ENCODE assay signal across 8 cellular contexts in the genomic region with DNA sequence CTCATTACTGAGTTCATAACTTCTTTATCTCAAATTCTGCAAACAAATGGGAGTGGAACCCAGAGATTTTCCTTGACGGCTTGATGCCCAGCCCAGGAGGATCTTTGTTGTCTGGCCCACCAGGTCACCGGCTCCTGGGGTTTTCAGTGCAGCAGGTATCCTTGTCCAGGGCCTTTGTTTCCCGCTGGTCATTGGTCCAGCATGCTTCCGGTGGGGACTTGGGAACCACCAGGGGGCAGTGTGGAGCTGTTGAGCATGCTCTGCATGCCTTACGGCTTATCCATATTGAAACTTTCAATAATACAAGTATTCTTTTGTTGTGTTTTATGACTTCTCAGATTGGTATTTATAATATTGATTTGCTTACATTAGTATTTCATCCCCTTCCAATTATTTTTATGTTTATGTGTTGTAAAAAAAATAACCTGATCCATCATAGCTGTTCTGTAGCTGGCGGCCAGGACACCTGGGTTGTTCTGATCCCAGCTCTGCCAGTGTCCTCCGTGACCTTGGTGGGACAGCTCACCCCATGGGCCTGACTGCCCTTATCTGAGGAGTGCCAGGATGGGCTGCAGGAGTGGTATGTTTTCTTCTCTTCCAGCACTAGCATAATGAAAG.
A peak's percentile ranks its signal among the peaks of the same experiment; 100 is the strongest.
DNase-seq lines count a peak whose midpoint lies in the region; ATAC-seq, FAIRE-seq and TF ChIP-seq lines count a peak whose summit lies in the region.

No MANE protein-coding gene starts in this region.

- TF ChIP-seq RAD21 in HepG2 (CRISPR knock-in tag; IDR thresholded peaks at IDR 0.05): peak; percentile 75

- CTCF ChIA-PET in HepG2 (lab: Yijun Ruan, JAX; ENCODE audit: low intra/inter-chr PET ratio, low total read pairs): interaction anchor here (1.2 to 3.6 kb wide), 3 partner anchors 14 to 33 kb away, joined by 3 to 47 read pairs (median 37); no protein-coding TSS in a partner anchor

- 17% methylated on average over 6 of the region's 7 CpGs for WGBS in HepG2 (ENCODE audit: low lambda C conversion rate)

- no peak overlapping the region for H3K4me3 ChIP-seq in HepG2 (replicated peaks in 1 of 3; ENCODE audit: insufficient read depth in 1 of 3, low read depth in 2 of 3, low read length in 3 of 3)

- peaks cover 2 to 33% of the 10 kb centered on the region in 2 experiments; a peak in 3 of 5 replicates for H3K27me3 ChIP-seq in HepG2 (ENCODE audit: control insufficient read depth in 1 of 2, insufficient read depth in 2 of 2, low read length in 2 of 2)

- H3K9ac ChIP-seq in HepG2 (ENCODE audit: insufficient read depth, low read depth, low read length): no peak overlapping the region

- intact Hi-C loops in HepG2 (cut with micrococcal nuclease; ENCODE audit: unreplicated experiment): loop anchor here (1.0 kb wide), 2 partner anchors 19 to 32 kb away; no protein-coding TSS in a partner anchor

- peak; percentile 85 for FAIRE-seq in HepG2 (lab: Jason Lieb, UNC)

- no peak overlapping the region for H3K27ac ChIP-seq in HepG2 (ENCODE audit: extremely low read length, insufficient read depth, low read length)

- no TSS peak for BruUV-seq in HepG2 (replicated peaks; lab: Mats Ljungman, UMichigan)

- H3K27me3 Mint-ChIP-seq in central memory CD8-positive, alpha-beta T cell: peaks cover 32% of the 10 kb centered on the region

- no peaks in the 10 kb centered on the region for H3K79me2 ChIP-seq in HepG2 (ENCODE audit: insufficient read depth, low read length)

- TF ChIP-seq CTCF in AG09319 (IDR thresholded peaks at IDR 0.05; ENCODE audit: low read depth, low read length) (peak; percentile 81), HepG2 (CRISPR knock-in tag; IDR thresholded peaks at IDR 0.05) (peak; percentile 90)

- POLR2A ChIA-PET in HepG2 (lab: Yijun Ruan, JAX): no interaction called here

- H3K36me3 Mint-ChIP-seq in central memory CD8-positive, alpha-beta T cell (ENCODE audit: insufficient read depth): peaks cover 2% of the 10 kb centered on the region

- no peaks in the 10 kb centered on the region for H3K9me3 Mint-ChIP-seq in central memory CD8-positive, alpha-beta T cell

- no peak overlapping the region for H3K4me2 ChIP-seq in HepG2 (ENCODE audit: low read depth, low read length)

- H3K4me1 ChIP-seq in HepG2 (ENCODE audit: insufficient read depth, low read length): peaks cover 16% of the 10 kb centered on the region

- TF ChIP-seq EP300 in HepG2 (IDR thresholded peaks at IDR 0.05; ENCODE audit: low read depth in 2 of 2, low read length in 2 of 2): no peak
- TF ChIP-seq EP300 in HepG2 (CRISPR knock-in tag; IDR thresholded peaks at IDR 0.05; ENCODE audit: borderline replicate concordance): no peak

- H3K9me3 ChIP-seq in HepG2 (ENCODE audit: low read length): no peaks in the 10 kb centered on the region

- no peak for TF ChIP-seq POLR2A in HepG2 (IDR thresholded peaks at IDR 0.05; ENCODE audit: insufficient read depth in 1 of 2, low read depth in 2 of 2, low read length in 2 of 2)

- DNase-seq in AG09319 (ENCODE audit: extremely low read depth, low read depth) (no peak), HuH-7.5 (ENCODE audit: low spot score) (peak; percentile 65), HepG2 (ENCODE audit: low spot score) (peak; percentile 70)
- DNase-seq in activated CD4-positive, CD25-positive, alpha-beta regulatory T cell treated with anti-CD3 and anti-CD28 coated beads, Interleukin-2, amount 50 U/mL, for 16 hours (ENCODE audit: low read depth, low spot score): peak; percentile 34
- DNase-seq in central memory CD8-positive, alpha-beta T cell (ENCODE audit: low spot score in 2 of 2): peak; percentile 27 to 47
- peak; percentile 20 for DNase-seq in stimulated activated CD8-positive, alpha-beta memory T cell treated with anti-CD3 and anti-CD28 coated beads, Interleukin-12 subunit alpha, Interleukin-12 subunit beta, amount 100 ng/mL, for 4 hours (ENCODE audit: low read depth)

- in situ Hi-C loops in HepG2 (cut with HindIII; ENCODE audit: extremely low pct_ligation_motif_present, low pct_unique_long_range_greater_than_20kb): no loop called here

- H3K36me3 ChIP-seq in HepG2 (replicated peaks in 1 of 2; ENCODE audit: control insufficient read depth in 1 of 2, insufficient read depth in 2 of 2, low read length in 2 of 2): no peaks in the 10 kb centered on the region

- H3K27ac Mint-ChIP-seq in central memory CD8-positive, alpha-beta T cell (ENCODE audit: low read depth): no peak overlapping the region

- ATAC-seq in GM18907 (IDR thresholded peaks at IDR 0.05; ENCODE audit: unreplicated experiment) (peak; percentile 71), HepG2 (peak; percentile 85), HG02588 (IDR thresholded peaks at IDR 0.05; ENCODE audit: unreplicated experiment) (no peak)
- ATAC-seq in central memory CD8-positive, alpha-beta T cell (replicated peaks; ENCODE audit: extremely low read depth, poor library complexity, severe bottlenecking): no peak

- H2AFZ ChIP-seq in HepG2 (ENCODE audit: low read length): no peak overlapping the region

- no peaks in the 10 kb centered on the region; the same call in 1 of the 2 replicates for H4K20me1 ChIP-seq in HepG2 (ENCODE audit: insufficient read depth, low read length)

- H3K4me1 Mint-ChIP-seq in central memory CD8-positive, alpha-beta T cell: no peaks in the 10 kb centered on the region

- H3K4me3 Mint-ChIP-seq in central memory CD8-positive, alpha-beta T cell: no peak overlapping the region

TF ChIP-seq in HepG2, 621 proteins besides CTCF, POLR2A, EP300 and RAD21 (continues in another document):
- no peak for TF ChIP-seq ZNF484 (CRISPR knock-in tag; IDR thresholded peaks at IDR 0.05; ENCODE audit: borderline replicate concordance, low read depth)
- TF ChIP-seq ZNF674 (CRISPR knock-in tag; IDR thresholded peaks at IDR 0.05; ENCODE audit: low read depth): no peak
- TF ChIP-seq ZSCAN21 (CRISPR knock-in tag; IDR thresholded peaks at IDR 0.05; ENCODE audit: borderline replicate concordance): no peak
- TF ChIP-seq ZZZ3 (CRISPR knock-in tag; IDR thresholded peaks at IDR 0.05; ENCODE audit: borderline replicate concordance): no peak
- no peak for TF ChIP-seq IRX3 (CRISPR knock-in tag; IDR thresholded peaks at IDR 0.05; ENCODE audit: borderline replicate concordance, low read depth)
- no peak for TF ChIP-seq ZNF782 (CRISPR knock-in tag; IDR thresholded peaks at IDR 0.05; ENCODE audit: borderline replicate concordance)
- no peak for TF ChIP-seq ZNF550 (CRISPR knock-in tag; IDR thresholded peaks at IDR 0.05; ENCODE audit: borderline replicate concordance)
- no peak for TF ChIP-seq SAP130 (CRISPR knock-in tag; IDR thresholded peaks at IDR 0.05; ENCODE audit: low read depth)
- TF ChIP-seq XRCC5 (optimal IDR thresholded peaks at IDR 0.05; ENCODE audit: low read length): peak; percentile 44
- TF ChIP-seq ZNF253 (CRISPR knock-in tag; IDR thresholded peaks at IDR 0.05; ENCODE audit: borderline replicate concordance): no peak
- TF ChIP-seq, protein P1, sequence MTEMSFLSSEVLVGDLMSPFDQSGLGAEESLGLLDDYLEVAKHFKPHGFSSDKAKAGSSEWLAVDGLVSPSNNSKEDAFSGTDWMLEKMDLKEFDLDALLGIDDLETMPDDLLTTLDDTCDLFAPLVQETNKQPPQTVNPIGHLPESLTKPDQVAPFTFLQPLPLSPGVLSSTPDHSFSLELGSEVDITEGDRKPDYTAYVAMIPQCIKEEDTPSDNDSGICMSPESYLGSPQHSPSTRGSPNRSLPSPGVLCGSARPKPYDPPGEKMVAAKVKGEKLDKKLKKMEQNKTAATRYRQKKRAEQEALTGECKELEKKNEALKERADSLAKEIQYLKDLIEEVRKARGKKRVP (CRISPR knock-in tag; IDR thresholded peaks at IDR 0.05): no peak
- peak; percentile 23 for TF ChIP-seq SALL1 (CRISPR knock-in tag; IDR thresholded peaks at IDR 0.05)
- TF ChIP-seq MED8 (CRISPR knock-in tag; IDR thresholded peaks at IDR 0.05; ENCODE audit: insufficient replicate concordance): no peak
- TF ChIP-seq, protein P2, sequence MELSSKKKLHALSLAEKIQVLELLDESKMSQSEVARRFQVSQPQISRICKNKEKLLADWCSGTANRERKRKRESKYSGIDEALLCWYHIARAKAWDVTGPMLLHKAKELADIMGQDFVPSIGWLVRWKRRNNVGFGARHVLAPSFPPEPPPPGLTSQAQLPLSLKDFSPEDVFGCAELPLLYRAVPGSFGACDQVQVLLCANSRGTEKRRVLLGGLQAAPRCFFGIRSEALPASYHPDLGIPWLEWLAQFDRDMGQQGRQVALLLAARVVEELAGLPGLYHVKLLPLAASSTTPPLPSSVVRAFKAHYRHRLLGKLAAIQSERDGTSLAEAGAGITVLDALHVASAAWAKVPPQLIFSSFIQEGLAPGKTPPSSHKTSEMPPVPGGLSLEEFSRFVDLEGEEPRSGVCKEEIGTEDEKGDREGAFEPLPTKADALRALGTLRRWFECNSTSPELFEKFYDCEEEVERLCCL (CRISPR knock-in tag; IDR thresholded peaks at IDR 0.05; ENCODE audit: borderline replicate concordance): no peak
- no peak for TF ChIP-seq ZNF337 (CRISPR knock-in tag; IDR thresholded peaks at IDR 0.05; ENCODE audit: borderline replicate concordance, low read depth)
- TF ChIP-seq, protein P3, sequence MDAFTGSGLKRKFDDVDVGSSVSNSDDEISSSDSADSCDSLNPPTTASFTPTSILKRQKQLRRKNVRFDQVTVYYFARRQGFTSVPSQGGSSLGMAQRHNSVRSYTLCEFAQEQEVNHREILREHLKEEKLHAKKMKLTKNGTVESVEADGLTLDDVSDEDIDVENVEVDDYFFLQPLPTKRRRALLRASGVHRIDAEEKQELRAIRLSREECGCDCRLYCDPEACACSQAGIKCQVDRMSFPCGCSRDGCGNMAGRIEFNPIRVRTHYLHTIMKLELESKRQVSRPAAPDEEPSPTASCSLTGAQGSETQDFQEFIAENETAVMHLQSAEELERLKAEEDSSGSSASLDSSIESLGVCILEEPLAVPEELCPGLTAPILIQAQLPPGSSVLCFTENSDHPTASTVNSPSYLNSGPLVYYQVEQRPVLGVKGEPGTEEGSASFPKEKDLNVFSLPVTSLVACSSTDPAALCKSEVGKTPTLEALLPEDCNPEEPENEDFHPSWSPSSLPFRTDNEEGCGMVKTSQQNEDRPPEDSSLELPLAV (CRISPR knock-in tag; conservative IDR thresholded peaks at IDR 0.05; ENCODE audit: low read depth): no peak
- no peak for TF ChIP-seq ZNF7 (CRISPR knock-in tag; IDR thresholded peaks at IDR 0.05)
- TF ChIP-seq, protein P4, sequence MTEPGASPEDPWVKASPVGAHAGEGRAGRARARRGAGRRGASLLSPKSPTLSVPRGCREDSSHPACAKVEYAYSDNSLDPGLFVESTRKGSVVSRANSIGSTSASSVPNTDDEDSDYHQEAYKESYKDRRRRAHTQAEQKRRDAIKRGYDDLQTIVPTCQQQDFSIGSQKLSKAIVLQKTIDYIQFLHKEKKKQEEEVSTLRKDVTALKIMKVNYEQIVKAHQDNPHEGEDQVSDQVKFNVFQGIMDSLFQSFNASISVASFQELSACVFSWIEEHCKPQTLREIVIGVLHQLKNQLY (CRISPR knock-in tag; IDR thresholded peaks at IDR 0.05): no peak
- TF ChIP-seq CAMTA2 (CRISPR knock-in tag; IDR thresholded peaks at IDR 0.05; ENCODE audit: borderline replicate concordance): no peak

Comparison
In these comparisons a context has a peak if more than half of its experiments do, and no peak if none do; other contexts are left out.
1. ATAC-seq: peak in GM18907 (single experiment) and HepG2 (single experiment); none in central memory CD8-positive, alpha-beta T cell (single experiment) and HG02588 (single experiment).